ENCODE assay signal across 8 cellular contexts in the genomic region with DNA sequence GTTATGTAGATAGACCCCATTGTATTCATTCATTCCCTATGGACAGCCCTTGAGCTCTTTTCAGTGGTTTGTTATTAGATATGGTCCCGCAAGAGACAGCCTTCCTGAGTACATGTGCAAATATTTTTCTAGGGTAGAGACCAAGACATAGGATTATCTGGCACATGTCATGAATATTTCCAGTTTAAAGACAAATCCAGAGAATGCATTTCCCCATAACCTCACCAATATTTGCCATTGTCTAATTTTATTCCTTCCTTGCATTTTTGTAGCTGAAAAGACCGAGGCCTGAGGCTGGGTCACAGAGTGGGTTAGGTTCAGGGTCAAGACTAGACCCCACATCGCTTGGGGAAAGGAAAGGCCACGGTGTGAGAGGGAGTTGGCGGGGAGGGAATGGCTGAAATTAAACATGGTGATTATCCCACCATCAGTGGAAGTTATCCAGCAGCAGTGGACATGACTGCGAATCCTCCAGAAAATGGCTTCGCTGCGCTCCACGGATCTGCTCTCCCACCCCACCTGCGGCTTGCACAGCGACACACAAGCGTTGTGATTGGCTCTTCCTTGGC. TPM values are rescaled to one million over a fixed set of nuclear protein-coding genes. Genes with fewer than 3 reads are reported as not detected.
DNase-seq lines count a peak whose midpoint lies in the region; ATAC-seq and TF ChIP-seq lines count a peak whose summit lies in the region.

No MANE protein-coding gene starts in this region.

- TF ChIP-seq CTCF in MCF 10A (IDR thresholded peaks at IDR 0.05; ENCODE audit: unreplicated experiment) = no peak
- no peak for TF ChIP-seq CTCF in mesothelial cell of epicardium (IDR thresholded peaks at IDR 0.05; ENCODE audit: unreplicated experiment)

- POLR2A ChIA-PET in MCF 10A (lab: Yijun Ruan, JAX) = interaction anchor here (0.5 to 2.1 kb wide), 3 partner anchors 9 to 76 kb away, joined by 3 to 10 read pairs (median 3); a partner anchor contains a TSS

- no peaks in the 10 kb centered on the region for H3K9me3 Mint-ChIP-seq in MCF 10A (ENCODE audit: unreplicated experiment)
- no peaks in the 10 kb centered on the region for H3K9me3 Mint-ChIP-seq in mesothelial cell of epicardium

- intact Hi-C loops in MCF 10A (cut with micrococcal nuclease) = no loop called here

- DNase-seq in stimulated activated CD4-positive, alpha-beta T cell treated with anti-CD3 and anti-CD28 coated beads, Interleukin-1b, Interleukin-23, amount 100 ng/mL, for 48 hours = peak; percentile 40
- no peak for DNase-seq in stimulated activated CD4-positive, alpha-beta T cell treated with anti-CD3 and anti-CD28 coated beads, Interleukin-4, amount 100 ng/mL, for 24 hours
- DNase-seq in MCF 10A (ENCODE audit: unreplicated experiment) (no peak), mesothelial cell of epicardium (ENCODE audit: low spot score in 2 of 2, unreplicated experiment in 2 of 2) (no peak), activated gamma-delta T cell (lab: John Stamatoyannopoulos, UW) (no peak), Kasumi-1 (lab: John Stamatoyannopoulos, UW) (no peak)
- DNase-seq in activated CD4-positive, alpha-beta T cell treated with anti-CD3 and anti-CD28 coated beads, Interleukin-2, amount 50 U/mL, for 1 hour = no peak

- ATAC-seq in GM18858 (IDR thresholded peaks at IDR 0.05; ENCODE audit: unreplicated experiment) = no peak

- no peaks in the 10 kb centered on the region for H3K4me1 Mint-ChIP-seq in MCF 10A (ENCODE audit: insufficient read depth, unreplicated experiment)
- peaks cover 25% of the 10 kb centered on the region for H3K4me1 Mint-ChIP-seq in mesothelial cell of epicardium

- H3K4me3 Mint-ChIP-seq in MCF 10A (ENCODE audit: unreplicated experiment) (peak overlapping the region; percentile 40), mesothelial cell of epicardium (peak overlapping the region; percentile 72)

- no TSS peak for BruUV-seq in MCF 10A (replicated peaks; lab: Mats Ljungman, UMichigan)

- CTCF ChIA-PET in MCF 10A (lab: Yijun Ruan, JAX) = interaction anchor here (0.7 kb wide), 1 partner anchor 89 kb away, joined by 3 read pairs; no protein-coding TSS in a partner anchor

- H3K27me3 Mint-ChIP-seq in MCF 10A (ENCODE audit: insufficient read depth, unreplicated experiment) = peaks cover 38% of the 10 kb centered on the region
- H3K27me3 Mint-ChIP-seq in mesothelial cell of epicardium (ENCODE audit: low read depth) = peaks cover 2% of the 10 kb centered on the region

- H3K27ac Mint-ChIP-seq in MCF 10A (ENCODE audit: low read depth, unreplicated experiment) (no peak overlapping the region), mesothelial cell of epicardium (peak overlapping the region; percentile 62)

- H3K36me3 Mint-ChIP-seq in MCF 10A (ENCODE audit: insufficient read depth, unreplicated experiment) (no peaks in the 10 kb centered on the region), mesothelial cell of epicardium (no peaks in the 10 kb centered on the region)

RNA-seq across cellular contexts. Expression of a gene that starts 15.9 kb away (rescaled TPM):
- total RNA-seq in MCF 10A (2022) = 99.3 and 137 TPM in 2 replicates
- total RNA-seq in mesothelial cell of epicardium = 464 to 480 TPM (median 472 TPM) in 3 replicates

RNA-seq across cellular contexts. Expression of a gene that starts 46.6 kb away (rescaled TPM):
- 3.8 and 4.4 TPM in 2 replicates for total RNA-seq in MCF 10A (2022)
- total RNA-seq in mesothelial cell of epicardium = 24.0 to 26.8 TPM (median 24.0 TPM) in 3 replicates
